Comparison of ENCODE assay signal across 27 cellular contexts in the genomic region with DNA sequence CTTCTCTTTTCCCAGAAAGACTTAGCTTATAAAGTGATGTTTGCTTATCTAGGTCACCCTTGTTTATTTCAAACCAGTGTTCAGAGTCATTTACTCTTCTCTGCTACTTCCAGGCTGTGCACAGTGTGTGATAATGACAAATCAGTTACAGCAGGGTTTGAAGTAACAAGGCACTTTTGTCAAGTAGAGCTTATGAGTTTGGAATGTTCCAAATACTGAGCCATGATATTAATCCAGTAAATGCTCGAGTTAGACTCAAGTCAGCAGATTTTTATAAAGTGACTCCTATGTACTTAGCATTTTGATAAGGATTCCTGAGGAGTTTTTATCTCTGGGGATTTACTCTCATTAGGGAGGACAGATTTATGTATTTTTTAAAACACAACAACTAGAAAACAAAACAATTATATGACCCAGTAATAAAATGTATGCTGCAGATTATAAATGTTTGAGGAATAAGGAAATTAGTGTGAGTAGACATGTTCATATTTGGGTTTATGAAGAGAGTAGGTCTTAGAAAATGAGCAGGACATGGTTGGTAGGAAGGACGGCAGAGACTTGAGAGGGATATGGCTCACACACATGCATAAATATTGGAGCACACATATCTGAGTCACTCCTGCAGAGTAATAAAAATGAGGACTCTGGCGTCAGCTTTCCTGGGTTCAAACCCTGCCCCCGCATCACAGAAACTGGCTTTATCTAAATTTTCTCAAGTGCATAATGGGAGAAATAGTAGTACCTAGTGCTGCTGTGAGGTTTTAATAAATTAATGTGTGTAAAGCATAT.
DNase-seq lines count a peak whose midpoint lies in the region; ATAC-seq and TF ChIP-seq lines count a peak whose summit lies in the region.
"Had no signal": no experiment of that assay in that cellular context is flagged by ENCODE, and none has a peak within 500 bp of the region (broad histone marks: within the 10 kb centered on the region; RNA-seq: fewer than 3 reads in every experiment).

No MANE protein-coding gene starts in this region.

- no peaks in the 10 kb centered on the region for H3K36me3 ChIP-seq in CD4-positive, alpha-beta memory T cell (ENCODE audit: insufficient read depth, low read length)
- H3K36me3 ChIP-seq: esophagus muscularis mucosa, gastrocnemius medialis, pancreas, sigmoid colon, stomach had no signal

- intact Hi-C loops in CD4-positive, alpha-beta memory T cell (cut with micrococcal nuclease), result no loop called here

- H3K27ac Mint-ChIP-seq in CD4-positive, alpha-beta memory T cell, result no peak overlapping the region
- H3K27ac Mint-ChIP-seq: activated naive CD8-positive, alpha-beta T cell treated with anti-CD3 and anti-CD28 coated beads, Interleukin-2, amount 50 U/mL, for 24 hours; brain; HFFc6; nephron progenitor cell; T-cell had no signal

- POLR2A ChIA-PET in CD4-positive, alpha-beta memory T cell (lab: Charles Lee; ENCODE audit: partially characterized antibody), result no interaction called here

- no peaks in the 10 kb centered on the region for H3K36me3 Mint-ChIP-seq in CD4-positive, alpha-beta memory T cell
- H3K36me3 Mint-ChIP-seq: brain, T-cell had no signal

- ATAC-seq in omental fat pad (ENCODE audit: low FRiP score) (peak; percentile 70), GM18520 (IDR thresholded peaks at IDR 0.05; ENCODE audit: unreplicated experiment) (no peak)
- ATAC-seq: activated naive CD8-positive, alpha-beta T cell treated with anti-CD3 and anti-CD28 coated beads, Interleukin-2, amount 50 U/mL, for 24 hours; gastrocnemius medialis; mucosa of descending colon; T-cell had no signal

- no peak overlapping the region for H3K4me3 Mint-ChIP-seq in CD4-positive, alpha-beta memory T cell
- H3K4me3 Mint-ChIP-seq: activated naive CD8-positive, alpha-beta T cell treated with anti-CD3 and anti-CD28 coated beads, Interleukin-2, amount 50 U/mL, for 24 hours; brain; HFFc6; nephron progenitor cell; T-cell had no signal

- H3K9me3 Mint-ChIP-seq in CD4-positive, alpha-beta memory T cell, result no peaks in the 10 kb centered on the region
- H3K9me3 Mint-ChIP-seq: activated naive CD8-positive, alpha-beta T cell treated with anti-CD3 and anti-CD28 coated beads, Interleukin-2, amount 50 U/mL, for 24 hours; brain; nephron progenitor cell; T-cell had no signal

- DNase-seq in GM03348 (ENCODE audit: low spot score) (peak; percentile 2), SK-MEL-5 (ENCODE audit: low read depth, low spot score) (peak; percentile 14), fibroblast of villous mesenchyme (ENCODE audit: low read depth) (peak; percentile 76), omental fat pad (ENCODE audit: low spot score) (no peak), retina (no peak), NAMALWA (ENCODE audit: low spot score) (no peak)
- no peak for DNase-seq in CD4-positive, alpha-beta memory T cell
- DNase-seq: activated CD8-positive, alpha-beta memory T cell treated with anti-CD3 and anti-CD28 coated beads for 24 hours; activated gamma-delta T cell treated with Interleukin-2 at 50 U/mL for 16 hours; activated naive CD8-positive, alpha-beta T cell treated with anti-CD3 and anti-CD28 coated beads, Interleukin-2, amount 50 U/mL, for 24 hours; activated T-cell treated with anti-CD3 and anti-CD28 coated beads, Interleukin-2, amount 50 U/mL, for 1 hour; gastrocnemius medialis; HFFc6; mucosa of descending colon; NCI-H1092; NCI-H1930; NCI-H774; nephron progenitor cell; pancreas; SHP77; sigmoid colon; stomach; T-cell had no signal

- in situ Hi-C loops in SK-MEL-5 (cut with HindIII; ENCODE audit: low pct_unique_long_range_greater_than_20kb, low sequenced_read_pairs), result no loop called here

- no peaks in the 10 kb centered on the region for H3K4me1 Mint-ChIP-seq in CD4-positive, alpha-beta memory T cell
- H3K4me1 Mint-ChIP-seq: activated naive CD8-positive, alpha-beta T cell treated with anti-CD3 and anti-CD28 coated beads, Interleukin-2, amount 50 U/mL, for 24 hours; brain; nephron progenitor cell; T-cell had no signal

- no peak overlapping the region for H3K4me3 ChIP-seq in fibroblast of villous mesenchyme (ENCODE audit: low read depth, low read length)
- no peak overlapping the region for H3K4me3 ChIP-seq in CD4-positive, alpha-beta memory T cell (ENCODE audit: low read length in 2 of 2)
- H3K4me3 ChIP-seq: esophagus muscularis mucosa, gastrocnemius medialis, mucosa of descending colon, pancreas, sigmoid colon, stomach had no signal

- CTCF ChIA-PET in CD4-positive, alpha-beta memory T cell (lab: Charles Lee; ENCODE audit: partially characterized antibody), result no interaction called here

- H3K27ac ChIP-seq in CD4-positive, alpha-beta memory T cell (ENCODE audit: low read depth, low read length), result no peak overlapping the region
- H3K27ac ChIP-seq: esophagus muscularis mucosa, gastrocnemius medialis, HL-60, pancreas, sigmoid colon, stomach had no signal

- no peak for TF ChIP-seq CTCF in fibroblast of villous mesenchyme (IDR thresholded peaks at IDR 0.05; ENCODE audit: insufficient read depth, low read depth, low read length)
- TF ChIP-seq CTCF in omental fat pad (IDR thresholded peaks at IDR 0.05), result no peak

- H3K9me3 ChIP-seq in CD4-positive, alpha-beta memory T cell (ENCODE audit: control insufficient read depth in 1 of 2, low read length in 2 of 2), result no peaks in the 10 kb centered on the region
- H3K9me3 ChIP-seq: esophagus muscularis mucosa, gastrocnemius medialis, mucosa of descending colon, pancreas, sigmoid colon, stomach had no signal

- no peaks in the 10 kb centered on the region for H3K27me3 ChIP-seq in CD4-positive, alpha-beta memory T cell (ENCODE audit: insufficient read depth, low read length)
- H3K27me3 ChIP-seq: esophagus muscularis mucosa, gastrocnemius medialis, pancreas, sigmoid colon, stomach had no signal

- H3K4me1 ChIP-seq in CD4-positive, alpha-beta memory T cell (ENCODE audit: insufficient read depth, low read length), result no peaks in the 10 kb centered on the region
- H3K4me1 ChIP-seq: esophagus muscularis mucosa, gastrocnemius medialis, pancreas, stomach had no signal

- no peaks in the 10 kb centered on the region for H3K27me3 Mint-ChIP-seq in CD4-positive, alpha-beta memory T cell
- H3K27me3 Mint-ChIP-seq: activated naive CD8-positive, alpha-beta T cell treated with anti-CD3 and anti-CD28 coated beads, Interleukin-2, amount 50 U/mL, for 24 hours; brain had no signal

Comparison
In these comparisons a context has a peak if more than half of its experiments do, and no peak if none do; other contexts are left out.
1. DNase-seq: peak in GM03348 (single experiment), SK-MEL-5 (single experiment) and fibroblast of villous mesenchyme (single experiment); none in omental fat pad (single experiment), retina (single experiment), CD4-positive, alpha-beta memory T cell (0 of 5) and NAMALWA (single experiment).